1 cellular context compared by ENCODE assay signal in the genomic region with DNA sequence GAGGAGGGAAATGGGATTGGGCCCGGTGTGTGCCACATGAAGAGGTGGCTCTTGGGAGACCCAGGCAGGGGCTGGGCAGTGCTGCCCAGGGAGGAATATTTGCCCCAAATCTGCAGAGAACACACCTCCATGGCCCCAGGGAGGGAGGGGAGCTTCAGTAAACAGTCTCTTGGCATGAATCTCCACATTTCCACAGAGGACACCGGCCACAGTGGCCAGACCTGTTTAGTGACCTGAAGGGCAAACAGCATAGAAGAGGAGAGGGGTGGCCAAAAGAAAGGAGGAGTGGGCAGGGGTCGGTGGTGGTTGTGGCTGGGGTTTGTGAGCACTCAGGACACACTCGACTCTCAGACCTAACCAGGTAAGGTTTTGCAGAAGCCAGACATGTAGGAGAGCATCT.
TF ChIP-seq lines count a peak whose summit lies in the region.

No MANE protein-coding gene starts in this region.

TF ChIP-seq in HepG2, 621 proteins besides CTCF, POLR2A, EP300 and RAD21 (continued from another document):
- TF ChIP-seq MXD3 (CRISPR knock-in tag; IDR thresholded peaks at IDR 0.05) (0 out of 2 replicates have a peak, but pooled peaks have one; percentile 20), SRY (CRISPR knock-in tag; IDR thresholded peaks at IDR 0.05) (0 out of 2 replicates have a peak, but pooled peaks have one; percentile 28)
